Comparison of ENCODE assay signal across 1 cellular context in the genomic region with DNA sequence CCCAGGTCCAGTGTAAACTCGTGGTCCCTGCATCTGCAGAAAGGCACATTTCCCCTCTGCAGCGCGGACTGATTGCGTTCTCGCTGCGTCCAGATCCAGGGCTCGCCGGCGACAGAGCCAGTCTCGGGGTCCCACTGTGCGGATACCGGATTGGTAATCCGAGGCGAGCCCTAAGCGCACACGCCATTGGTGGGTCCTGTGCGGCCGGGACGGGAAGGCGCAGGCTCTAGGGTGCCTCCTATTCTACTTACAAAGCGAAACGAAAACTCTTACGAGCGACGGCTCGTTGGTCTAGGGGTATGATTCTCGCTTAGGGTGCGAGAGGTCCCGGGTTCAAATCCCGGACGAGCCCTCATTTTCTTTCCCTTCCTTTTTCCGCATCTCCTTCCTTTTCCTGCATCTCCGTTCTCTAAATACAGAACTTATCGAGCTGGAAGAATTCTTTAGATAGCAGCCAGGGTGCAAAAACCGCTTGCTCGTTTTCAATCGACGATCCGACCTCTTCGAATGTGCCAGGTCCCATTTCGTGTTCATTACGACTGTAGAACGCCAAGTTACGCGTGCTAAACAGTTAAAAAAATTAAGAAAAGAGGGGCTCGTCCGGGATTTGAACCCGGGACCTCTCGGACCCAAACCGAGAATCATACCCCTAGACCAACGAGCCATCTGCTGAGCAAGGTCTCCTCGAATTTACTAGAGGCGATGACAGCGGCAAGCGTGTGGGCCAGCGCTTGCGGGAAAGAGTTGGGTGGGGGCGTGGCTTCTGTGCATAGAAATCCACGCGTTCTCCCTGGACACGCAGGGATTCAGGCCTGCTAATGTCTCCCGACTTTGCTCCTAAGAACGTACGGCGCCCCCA.
TF ChIP-seq lines count a peak whose summit lies in the region.

No MANE protein-coding gene starts in this region.

TF ChIP-seq in GM12878, 131 proteins besides CTCF, POLR2A, EP300 and RAD21 (continued from another document and continues in another):
- TF ChIP-seq, protein P1, sequence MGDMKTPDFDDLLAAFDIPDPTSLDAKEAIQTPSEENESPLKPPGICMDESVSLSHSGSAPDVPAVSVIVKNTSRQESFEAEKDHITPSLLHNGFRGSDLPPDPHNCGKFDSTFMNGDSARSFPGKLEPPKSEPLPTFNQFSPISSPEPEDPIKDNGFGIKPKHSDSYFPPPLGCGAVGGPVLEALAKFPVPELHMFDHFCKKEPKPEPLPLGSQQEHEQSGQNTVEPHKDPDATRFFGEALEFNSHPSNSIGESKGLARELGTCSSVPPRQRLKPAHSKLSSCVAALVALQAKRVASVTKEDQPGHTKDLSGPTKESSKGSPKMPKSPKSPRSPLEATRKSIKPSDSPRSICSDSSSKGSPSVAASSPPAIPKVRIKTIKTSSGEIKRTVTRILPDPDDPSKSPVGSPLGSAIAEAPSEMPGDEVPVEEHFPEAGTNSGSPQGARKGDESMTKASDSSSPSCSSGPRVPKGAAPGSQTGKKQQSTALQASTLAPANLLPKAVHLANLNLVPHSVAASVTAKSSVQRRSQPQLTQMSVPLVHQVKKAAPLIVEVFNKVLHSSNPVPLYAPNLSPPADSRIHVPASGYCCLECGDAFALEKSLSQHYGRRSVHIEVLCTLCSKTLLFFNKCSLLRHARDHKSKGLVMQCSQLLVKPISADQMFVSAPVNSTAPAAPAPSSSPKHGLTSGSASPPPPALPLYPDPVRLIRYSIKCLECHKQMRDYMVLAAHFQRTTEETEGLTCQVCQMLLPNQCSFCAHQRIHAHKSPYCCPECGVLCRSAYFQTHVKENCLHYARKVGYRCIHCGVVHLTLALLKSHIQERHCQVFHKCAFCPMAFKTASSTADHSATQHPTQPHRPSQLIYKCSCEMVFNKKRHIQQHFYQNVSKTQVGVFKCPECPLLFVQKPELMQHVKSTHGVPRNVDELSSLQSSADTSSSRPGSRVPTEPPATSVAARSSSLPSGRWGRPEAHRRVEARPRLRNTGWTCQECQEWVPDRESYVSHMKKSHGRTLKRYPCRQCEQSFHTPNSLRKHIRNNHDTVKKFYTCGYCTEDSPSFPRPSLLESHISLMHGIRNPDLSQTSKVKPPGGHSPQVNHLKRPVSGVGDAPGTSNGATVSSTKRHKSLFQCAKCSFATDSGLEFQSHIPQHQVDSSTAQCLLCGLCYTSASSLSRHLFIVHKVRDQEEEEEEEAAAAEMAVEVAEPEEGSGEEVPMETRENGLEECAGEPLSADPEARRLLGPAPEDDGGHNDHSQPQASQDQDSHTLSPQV (IDR thresholded peaks at IDR 0.05) = no peak
- TF ChIP-seq TCF3 (IDR thresholded peaks at IDR 0.05; ENCODE audit: borderline replicate concordance, insufficient read depth, low read depth, low read length) (no peak; the same call in 1 of the 2 replicates), SRF (IDR thresholded peaks at IDR 0.05; ENCODE audit: low read depth in 2 of 2, low read length in 2 of 2) (0 out of 4 replicates have a peak, but pooled peaks of 1 of the 2 experiments have one; percentile 16), ZNF24 (IDR thresholded peaks at IDR 0.05) (peak; percentile 99), KAT2A (conservative IDR thresholded peaks at IDR 0.05; ENCODE audit: control insufficient read depth, low read depth, low read length) (no peak), MTA2 (IDR thresholded peaks at IDR 0.05; ENCODE audit: low read depth) (peak; percentile 19; the same call in 1 of the 2 replicates), RFX5 (IDR thresholded peaks at IDR 0.05; ENCODE audit: low read depth, low read length) (no peak), CHD2 (IDR thresholded peaks at IDR 0.05; ENCODE audit: borderline replicate concordance, low read depth, low read length) (no peak), ZNF217 (IDR thresholded peaks at IDR 0.05) (peak; percentile 78; the same call in 1 of the 2 replicates), MEF2A (IDR thresholded peaks at IDR 0.05; ENCODE audit: insufficient read depth, low read depth, low read length) (0 out of 2 replicates have a peak, but pooled peaks have one; percentile 27), CUX1 (IDR thresholded peaks at IDR 0.05; ENCODE audit: insufficient replicate concordance, low read depth, low read length) (no peak), ZBED1 (IDR thresholded peaks at IDR 0.05; ENCODE audit: borderline replicate concordance) (peak; percentile 65), ASH2L (IDR thresholded peaks at IDR 0.05; ENCODE audit: borderline replicate concordance, low read depth) (0 out of 2 replicates have a peak, but pooled peaks have one; percentile 15), RAD51 (IDR thresholded peaks at IDR 0.05) (no peak), ZBTB33 (IDR thresholded peaks at IDR 0.05) (no peak), NR2C2 (IDR thresholded peaks at IDR 0.05; ENCODE audit: borderline replicate concordance, control insufficient read depth, insufficient read length, low read depth) (no peak), CEBPB (IDR thresholded peaks at IDR 0.05; ENCODE audit: borderline replicate concordance in 1 of 2, low read depth in 2 of 2, low read length in 2 of 2) (peak in 1 of 2 experiments; percentile 2; a peak in 1 of 4 replicates), CREM (IDR thresholded peaks at IDR 0.05; ENCODE audit: low read depth) (peak; percentile 84), MXI1 (IDR thresholded peaks at IDR 0.05; ENCODE audit: low read depth, low read length) (peak; percentile 67), SIN3A (IDR thresholded peaks at IDR 0.05; ENCODE audit: low read depth, low read length) (no peak; the same call in 1 of the 2 replicates), RELA (IDR thresholded peaks at IDR 0.05; ENCODE audit: borderline replicate concordance, partially characterized antibody) (peak; percentile 74), HDAC6 (IDR thresholded peaks at IDR 0.05; ENCODE audit: unreplicated experiment) (no peak), SREBF1 (IDR thresholded peaks at IDR 0.05; ENCODE audit: low read length) (0 out of 2 replicates have a peak, but pooled peaks have one; percentile 37), EED (IDR thresholded peaks at IDR 0.05; ENCODE audit: low read depth) (no peak; the same call in 1 of the 2 replicates), YBX1 (IDR thresholded peaks at IDR 0.05) (no peak), ATF3 (IDR thresholded peaks at IDR 0.05; ENCODE audit: borderline replicate concordance, extremely low read depth, low read depth, low read length) (no peak), JUNB (IDR thresholded peaks at IDR 0.05) (no peak; the same call in 1 of the 2 replicates), MTA3 (IDR thresholded peaks at IDR 0.05; ENCODE audit: borderline replicate concordance, low read length) (no peak; the same call in 1 of the 2 replicates), SUPT20H (IDR thresholded peaks at IDR 0.05; ENCODE audit: borderline replicate concordance, control insufficient read depth, low read depth, low read length) (no peak), HDGF (IDR thresholded peaks at IDR 0.05) (peak; percentile 68), ZSCAN29 (IDR thresholded peaks at IDR 0.05) (peak; percentile 93), BACH1 (IDR thresholded peaks at IDR 0.05; ENCODE audit: borderline replicate concordance) (peak; percentile 66; the same call in 1 of the 2 replicates), GATAD2B (conservative IDR thresholded peaks at IDR 0.05; ENCODE audit: low read depth) (peak; percentile 8), NBN (IDR thresholded peaks at IDR 0.05) (peak; percentile 83), IKZF2 (IDR thresholded peaks at IDR 0.05) (peak; percentile 76 to 79), NFIC (IDR thresholded peaks at IDR 0.05; ENCODE audit: low read depth, low read length) (no peak), CREB1 (IDR thresholded peaks at IDR 0.05; ENCODE audit: low read depth) (peak; percentile 89), IKZF1 (conservative IDR thresholded peaks at IDR 0.05) (peak; percentile 64), TBL1XR1 (IDR thresholded peaks at IDR 0.05; ENCODE audit: low read depth, low read length) (peak; percentile 83), NR2C1 (IDR thresholded peaks at IDR 0.05) (no peak; the same call in 1 of the 2 replicates), ZNF274 (IDR thresholded peaks at IDR 0.05; ENCODE audit: insufficient read depth, insufficient read length) (no peak), DPF2 (IDR thresholded peaks at IDR 0.05) (0 out of 2 replicates have a peak, but pooled peaks have one; percentile 13), SREBF2 (IDR thresholded peaks at IDR 0.05; ENCODE audit: low read length) (peak; percentile 94), ZNF207 (IDR thresholded peaks at IDR 0.05; ENCODE audit: borderline replicate concordance) (0 out of 2 replicates have a peak, but pooled peaks have one; percentile 72), LARP7 (IDR thresholded peaks at IDR 0.05) (0 out of 2 replicates have a peak, but pooled peaks have one; percentile 56)
- TF ChIP-seq, protein P2, sequence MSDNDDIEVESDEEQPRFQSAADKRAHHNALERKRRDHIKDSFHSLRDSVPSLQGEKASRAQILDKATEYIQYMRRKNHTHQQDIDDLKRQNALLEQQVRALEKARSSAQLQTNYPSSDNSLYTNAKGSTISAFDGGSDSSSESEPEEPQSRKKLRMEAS (IDR thresholded peaks at IDR 0.05; ENCODE audit: low read depth, low read length) = 0 out of 2 replicates have a peak, but pooled peaks have one; percentile 45
- TF ChIP-seq, protein P3, sequence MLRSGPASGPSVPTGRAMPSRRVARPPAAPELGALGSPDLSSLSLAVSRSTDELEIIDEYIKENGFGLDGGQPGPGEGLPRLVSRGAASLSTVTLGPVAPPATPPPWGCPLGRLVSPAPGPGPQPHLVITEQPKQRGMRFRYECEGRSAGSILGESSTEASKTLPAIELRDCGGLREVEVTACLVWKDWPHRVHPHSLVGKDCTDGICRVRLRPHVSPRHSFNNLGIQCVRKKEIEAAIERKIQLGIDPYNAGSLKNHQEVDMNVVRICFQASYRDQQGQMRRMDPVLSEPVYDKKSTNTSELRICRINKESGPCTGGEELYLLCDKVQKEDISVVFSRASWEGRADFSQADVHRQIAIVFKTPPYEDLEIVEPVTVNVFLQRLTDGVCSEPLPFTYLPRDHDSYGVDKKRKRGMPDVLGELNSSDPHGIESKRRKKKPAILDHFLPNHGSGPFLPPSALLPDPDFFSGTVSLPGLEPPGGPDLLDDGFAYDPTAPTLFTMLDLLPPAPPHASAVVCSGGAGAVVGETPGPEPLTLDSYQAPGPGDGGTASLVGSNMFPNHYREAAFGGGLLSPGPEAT (IDR thresholded peaks at IDR 0.05; ENCODE audit: low read depth) = no peak; the same call in 1 of the 2 replicates
- TF ChIP-seq, protein P4, sequence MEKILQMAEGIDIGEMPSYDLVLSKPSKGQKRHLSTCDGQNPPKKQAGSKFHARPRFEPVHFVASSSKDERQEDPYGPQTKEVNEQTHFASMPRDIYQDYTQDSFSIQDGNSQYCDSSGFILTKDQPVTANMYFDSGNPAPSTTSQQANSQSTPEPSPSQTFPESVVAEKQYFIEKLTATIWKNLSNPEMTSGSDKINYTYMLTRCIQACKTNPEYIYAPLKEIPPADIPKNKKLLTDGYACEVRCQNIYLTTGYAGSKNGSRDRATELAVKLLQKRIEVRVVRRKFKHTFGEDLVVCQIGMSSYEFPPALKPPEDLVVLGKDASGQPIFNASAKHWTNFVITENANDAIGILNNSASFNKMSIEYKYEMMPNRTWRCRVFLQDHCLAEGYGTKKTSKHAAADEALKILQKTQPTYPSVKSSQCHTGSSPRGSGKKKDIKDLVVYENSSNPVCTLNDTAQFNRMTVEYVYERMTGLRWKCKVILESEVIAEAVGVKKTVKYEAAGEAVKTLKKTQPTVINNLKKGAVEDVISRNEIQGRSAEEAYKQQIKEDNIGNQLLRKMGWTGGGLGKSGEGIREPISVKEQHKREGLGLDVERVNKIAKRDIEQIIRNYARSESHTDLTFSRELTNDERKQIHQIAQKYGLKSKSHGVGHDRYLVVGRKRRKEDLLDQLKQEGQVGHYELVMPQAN (conservative IDR thresholded peaks at IDR 0.05) = peak; percentile 37; the same call in 1 of the 2 replicates
